Comparison of ENCODE assay signal across 1 cellular context in the genomic region with DNA sequence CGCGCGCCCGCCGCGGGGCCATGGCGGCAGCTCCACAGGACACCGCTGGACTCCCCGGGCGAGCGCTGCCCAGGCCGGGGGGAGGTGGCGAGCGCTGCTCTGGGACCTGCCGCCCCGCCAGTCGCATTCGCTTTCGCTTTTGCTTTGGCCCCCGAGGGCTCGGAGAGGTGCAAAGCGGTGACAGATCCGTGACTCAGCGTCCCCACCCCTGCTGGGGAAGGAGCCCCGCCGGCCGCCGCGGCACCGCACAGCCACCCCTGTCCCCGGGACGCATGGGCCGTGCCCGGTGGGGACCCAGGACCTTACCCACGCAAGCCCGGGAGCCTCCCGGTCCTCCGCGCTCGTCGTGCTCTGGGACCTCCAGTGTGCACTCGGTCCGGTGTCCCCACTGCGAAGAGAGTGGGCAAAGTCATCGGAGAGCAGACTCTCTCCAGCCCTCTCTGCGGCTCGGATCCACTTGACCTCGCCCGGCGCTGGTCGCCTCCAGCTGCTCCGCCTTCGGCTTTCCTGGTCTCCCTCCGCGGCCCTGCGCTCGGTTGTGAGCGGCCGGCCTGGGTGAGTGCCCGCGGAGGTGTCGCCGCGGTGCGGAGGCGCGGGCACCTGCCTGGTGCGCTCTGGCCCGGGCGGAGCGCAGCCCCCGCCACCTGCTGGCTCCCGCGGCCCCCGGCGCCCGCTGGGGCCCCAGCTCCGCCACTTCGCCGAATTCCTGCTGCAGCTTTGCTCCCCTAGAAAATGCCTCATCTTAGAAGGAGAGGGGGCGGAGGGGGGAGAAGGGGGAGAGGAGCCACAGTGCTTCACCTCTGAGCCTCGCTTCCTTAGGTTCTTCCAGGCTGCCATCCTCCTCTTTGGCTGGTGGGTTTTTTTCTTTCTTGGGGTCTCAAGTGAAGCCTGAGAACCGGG.
TF ChIP-seq lines count a peak whose summit lies in the region.

Gene IL15RA (minus strand): TSS at position 73 of the 900 bp plus-strand sequence. CDS start 51 bp downstream, at position 22.

TF ChIP-seq in K562, 482 proteins besides CTCF, POLR2A, EP300 and RAD21 (continued from another document and continues in another):
- TF ChIP-seq, protein P1, sequence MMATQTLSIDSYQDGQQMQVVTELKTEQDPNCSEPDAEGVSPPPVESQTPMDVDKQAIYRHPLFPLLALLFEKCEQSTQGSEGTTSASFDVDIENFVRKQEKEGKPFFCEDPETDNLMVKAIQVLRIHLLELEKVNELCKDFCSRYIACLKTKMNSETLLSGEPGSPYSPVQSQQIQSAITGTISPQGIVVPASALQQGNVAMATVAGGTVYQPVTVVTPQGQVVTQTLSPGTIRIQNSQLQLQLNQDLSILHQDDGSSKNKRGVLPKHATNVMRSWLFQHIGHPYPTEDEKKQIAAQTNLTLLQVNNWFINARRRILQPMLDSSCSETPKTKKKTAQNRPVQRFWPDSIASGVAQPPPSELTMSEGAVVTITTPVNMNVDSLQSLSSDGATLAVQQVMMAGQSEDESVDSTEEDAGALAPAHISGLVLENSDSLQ (IDR thresholded peaks at IDR 0.05), result 0 out of 2 replicates have a peak, but pooled peaks have one; percentile 33
- TF ChIP-seq CCNT2 (IDR thresholded peaks at IDR 0.05; ENCODE audit: borderline replicate concordance, extremely low read depth, insufficient read length, low read depth, low read length) (peak; percentile 67), C11orf30 (IDR thresholded peaks at IDR 0.05; ENCODE audit: low read depth) (peak; percentile 86), MBD2 (IDR thresholded peaks at IDR 0.05; ENCODE audit: borderline replicate concordance, low read depth) (peak; percentile 44; the same call in 1 of the 2 replicates), ZNF212 (CRISPR knock-in tag; IDR thresholded peaks at IDR 0.05) (no peak), MAFG (tag; conservative IDR thresholded peaks at IDR 0.05) (peak; percentile 78), SUPT5H (IDR thresholded peaks at IDR 0.05) (peak; percentile 64), SMARCE1 (IDR thresholded peaks at IDR 0.05) (peak; percentile 71; the same call in 1 of the 2 replicates), FOXA3 (CRISPR knock-in tag; conservative IDR thresholded peaks at IDR 0.05 in 1 of 2, IDR thresholded peaks at IDR 0.05 in 1 of 2) (no peak), ATF1 (CRISPR knock-in tag; IDR thresholded peaks at IDR 0.05) (no peak), ATF1 (tag; IDR thresholded peaks at IDR 0.05) (peak; percentile 59), POLR2B (IDR thresholded peaks at IDR 0.05; ENCODE audit: low read depth, partially characterized antibody) (peak; percentile 41), RNF2 (IDR thresholded peaks at IDR 0.05) (peak; percentile 30; the same call in 1 of the 2 replicates), HMG20B (CRISPR knock-in tag; IDR thresholded peaks at IDR 0.05) (no peak), THAP12 (CRISPR knock-in tag; IDR thresholded peaks at IDR 0.05) (no peak), GTF2B (IDR thresholded peaks at IDR 0.05; ENCODE audit: extremely low read depth, insufficient read length) (no peak), ZNF121 (CRISPR knock-in tag; conservative IDR thresholded peaks at IDR 0.05) (no peak), MTA3 (IDR thresholded peaks at IDR 0.05; ENCODE audit: borderline replicate concordance) (peak; percentile 88), RBBP5 (IDR thresholded peaks at IDR 0.05; ENCODE audit: borderline replicate concordance, insufficient read depth, low read length, poor library complexity, severe bottlenecking) (peak; percentile 98)
- TF ChIP-seq, protein P2, sequence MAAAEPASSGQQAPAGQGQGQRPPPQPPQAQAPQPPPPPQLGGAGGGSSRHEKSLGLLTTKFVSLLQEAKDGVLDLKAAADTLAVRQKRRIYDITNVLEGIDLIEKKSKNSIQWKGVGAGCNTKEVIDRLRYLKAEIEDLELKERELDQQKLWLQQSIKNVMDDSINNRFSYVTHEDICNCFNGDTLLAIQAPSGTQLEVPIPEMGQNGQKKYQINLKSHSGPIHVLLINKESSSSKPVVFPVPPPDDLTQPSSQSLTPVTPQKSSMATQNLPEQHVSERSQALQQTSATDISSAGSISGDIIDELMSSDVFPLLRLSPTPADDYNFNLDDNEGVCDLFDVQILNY (CRISPR knock-in tag; IDR thresholded peaks at IDR 0.05), result peak; percentile 21; the same call in 1 of the 2 replicates
- TF ChIP-seq, protein P3, sequence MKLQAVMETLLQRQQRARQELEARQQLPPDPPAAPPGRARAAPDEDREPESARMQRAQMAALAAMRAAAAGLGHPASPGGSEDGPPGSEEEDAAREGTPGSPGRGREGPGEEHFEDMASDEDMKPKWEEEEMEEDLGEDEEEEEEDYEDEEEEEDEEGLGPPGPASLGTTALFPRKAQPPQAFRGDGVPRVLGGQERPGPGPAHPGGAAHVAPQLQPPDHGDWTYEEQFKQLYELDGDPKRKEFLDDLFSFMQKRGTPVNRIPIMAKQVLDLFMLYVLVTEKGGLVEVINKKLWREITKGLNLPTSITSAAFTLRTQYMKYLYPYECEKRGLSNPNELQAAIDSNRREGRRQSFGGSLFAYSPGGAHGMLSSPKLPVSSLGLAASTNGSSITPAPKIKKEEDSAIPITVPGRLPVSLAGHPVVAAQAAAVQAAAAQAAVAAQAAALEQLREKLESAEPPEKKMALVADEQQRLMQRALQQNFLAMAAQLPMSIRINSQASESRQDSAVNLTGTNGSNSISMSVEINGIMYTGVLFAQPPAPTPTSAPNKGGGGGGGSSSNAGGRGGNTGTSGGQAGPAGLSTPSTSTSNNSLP (IDR thresholded peaks at IDR 0.05; ENCODE audit: borderline replicate concordance, low read depth, low read length), result no peak
- TF ChIP-seq, protein P4, sequence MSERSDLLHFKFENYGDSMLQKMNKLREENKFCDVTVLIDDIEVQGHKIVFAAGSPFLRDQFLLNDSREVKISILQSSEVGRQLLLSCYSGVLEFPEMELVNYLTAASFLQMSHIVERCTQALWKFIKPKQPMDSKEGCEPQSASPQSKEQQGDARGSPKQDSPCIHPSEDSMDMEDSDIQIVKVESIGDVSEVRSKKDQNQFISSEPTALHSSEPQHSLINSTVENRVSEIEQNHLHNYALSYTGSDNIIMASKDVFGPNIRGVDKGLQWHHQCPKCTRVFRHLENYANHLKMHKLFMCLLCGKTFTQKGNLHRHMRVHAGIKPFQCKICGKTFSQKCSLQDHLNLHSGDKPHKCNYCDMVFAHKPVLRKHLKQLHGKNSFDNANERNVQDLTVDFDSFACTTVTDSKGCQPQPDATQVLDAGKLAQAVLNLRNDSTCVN (CRISPR knock-in tag; IDR thresholded peaks at IDR 0.05), result no peak
- TF ChIP-seq, protein P5, sequence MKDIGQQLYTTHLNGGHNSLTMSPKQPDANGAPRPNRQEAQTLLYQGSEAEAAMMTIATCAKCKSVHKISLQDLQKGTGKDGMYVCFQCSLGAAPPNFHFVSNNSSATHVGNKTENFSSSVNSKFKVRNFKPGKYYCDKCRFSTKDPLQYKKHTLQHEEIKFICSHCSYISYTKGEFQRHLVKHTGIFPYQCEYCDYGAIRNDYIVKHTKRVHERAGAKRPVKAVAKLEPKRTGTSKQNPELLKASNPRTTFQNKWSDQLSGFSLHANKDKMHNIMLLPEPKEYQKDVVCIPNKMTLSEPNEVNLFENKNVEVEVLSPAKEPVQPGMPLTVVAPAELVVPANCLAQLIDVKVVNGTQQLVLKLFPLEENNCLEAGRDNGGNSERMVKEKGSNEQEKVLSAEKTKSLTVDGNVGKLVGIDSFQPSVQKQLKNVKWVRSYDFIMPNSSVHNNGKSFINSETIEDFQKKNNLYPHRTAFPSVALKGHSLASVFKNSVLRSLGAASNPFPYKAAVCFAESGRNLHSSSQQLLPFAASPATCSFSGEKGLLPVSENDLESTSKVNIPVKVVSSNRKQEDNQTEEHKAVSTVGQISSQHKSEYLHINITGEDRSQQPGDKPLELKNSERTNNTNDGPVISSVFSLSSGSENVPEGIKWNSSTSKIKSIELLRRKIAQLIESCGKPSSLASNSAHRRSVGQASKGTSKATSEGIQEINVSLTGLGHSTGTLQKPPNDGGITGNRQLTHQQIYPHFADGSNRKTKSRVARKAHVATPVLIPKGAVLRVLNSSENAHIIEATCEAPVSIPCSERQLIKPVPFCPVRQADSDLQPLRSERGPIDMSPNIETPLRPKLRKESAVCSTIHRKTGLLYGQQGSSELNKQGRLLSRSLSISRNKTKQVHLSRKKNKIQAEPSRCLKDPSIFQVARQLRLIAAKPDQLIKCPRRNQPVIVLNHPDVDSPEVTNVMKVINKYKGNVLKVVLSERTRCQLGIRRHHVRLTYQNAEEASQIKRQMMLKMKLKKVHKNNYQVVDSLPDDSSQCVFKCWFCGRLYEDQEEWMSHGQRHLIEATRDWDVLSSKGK (CRISPR knock-in tag; IDR thresholded peaks at IDR 0.05), result no peak
- TF ChIP-seq, protein P6, sequence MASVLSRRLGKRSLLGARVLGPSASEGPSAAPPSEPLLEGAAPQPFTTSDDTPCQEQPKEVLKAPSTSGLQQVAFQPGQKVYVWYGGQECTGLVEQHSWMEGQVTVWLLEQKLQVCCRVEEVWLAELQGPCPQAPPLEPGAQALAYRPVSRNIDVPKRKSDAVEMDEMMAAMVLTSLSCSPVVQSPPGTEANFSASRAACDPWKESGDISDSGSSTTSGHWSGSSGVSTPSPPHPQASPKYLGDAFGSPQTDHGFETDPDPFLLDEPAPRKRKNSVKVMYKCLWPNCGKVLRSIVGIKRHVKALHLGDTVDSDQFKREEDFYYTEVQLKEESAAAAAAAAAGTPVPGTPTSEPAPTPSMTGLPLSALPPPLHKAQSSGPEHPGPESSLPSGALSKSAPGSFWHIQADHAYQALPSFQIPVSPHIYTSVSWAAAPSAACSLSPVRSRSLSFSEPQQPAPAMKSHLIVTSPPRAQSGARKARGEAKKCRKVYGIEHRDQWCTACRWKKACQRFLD (CRISPR knock-in tag; IDR thresholded peaks at IDR 0.05), result 0 out of 2 replicates have a peak, but pooled peaks have one; percentile 55
